1 cellular context compared by ENCODE assay signal in the genomic region with DNA sequence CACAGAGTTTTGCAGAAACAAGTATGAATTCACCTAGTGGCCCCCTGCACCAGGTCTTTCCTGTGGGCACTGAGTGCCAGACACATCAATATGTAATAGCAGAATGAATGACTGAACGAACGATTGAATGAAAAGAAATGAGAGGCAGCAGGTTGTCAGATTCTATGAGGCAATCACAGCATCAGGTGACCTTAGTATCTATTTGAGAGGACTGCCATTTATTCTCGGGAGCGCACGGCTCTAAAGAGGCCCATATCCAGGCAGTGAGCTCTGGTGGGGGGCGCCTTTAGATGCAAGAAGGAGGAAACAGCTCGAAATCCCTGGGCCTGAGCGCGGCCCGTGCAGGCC.
TF ChIP-seq lines count a peak whose summit lies in the region.

No MANE protein-coding gene starts in this region.

TF ChIP-seq in HCT116, 20 proteins besides CTCF, POLR2A, EP300 and RAD21 (continued from another document):
- TF ChIP-seq, protein P1, sequence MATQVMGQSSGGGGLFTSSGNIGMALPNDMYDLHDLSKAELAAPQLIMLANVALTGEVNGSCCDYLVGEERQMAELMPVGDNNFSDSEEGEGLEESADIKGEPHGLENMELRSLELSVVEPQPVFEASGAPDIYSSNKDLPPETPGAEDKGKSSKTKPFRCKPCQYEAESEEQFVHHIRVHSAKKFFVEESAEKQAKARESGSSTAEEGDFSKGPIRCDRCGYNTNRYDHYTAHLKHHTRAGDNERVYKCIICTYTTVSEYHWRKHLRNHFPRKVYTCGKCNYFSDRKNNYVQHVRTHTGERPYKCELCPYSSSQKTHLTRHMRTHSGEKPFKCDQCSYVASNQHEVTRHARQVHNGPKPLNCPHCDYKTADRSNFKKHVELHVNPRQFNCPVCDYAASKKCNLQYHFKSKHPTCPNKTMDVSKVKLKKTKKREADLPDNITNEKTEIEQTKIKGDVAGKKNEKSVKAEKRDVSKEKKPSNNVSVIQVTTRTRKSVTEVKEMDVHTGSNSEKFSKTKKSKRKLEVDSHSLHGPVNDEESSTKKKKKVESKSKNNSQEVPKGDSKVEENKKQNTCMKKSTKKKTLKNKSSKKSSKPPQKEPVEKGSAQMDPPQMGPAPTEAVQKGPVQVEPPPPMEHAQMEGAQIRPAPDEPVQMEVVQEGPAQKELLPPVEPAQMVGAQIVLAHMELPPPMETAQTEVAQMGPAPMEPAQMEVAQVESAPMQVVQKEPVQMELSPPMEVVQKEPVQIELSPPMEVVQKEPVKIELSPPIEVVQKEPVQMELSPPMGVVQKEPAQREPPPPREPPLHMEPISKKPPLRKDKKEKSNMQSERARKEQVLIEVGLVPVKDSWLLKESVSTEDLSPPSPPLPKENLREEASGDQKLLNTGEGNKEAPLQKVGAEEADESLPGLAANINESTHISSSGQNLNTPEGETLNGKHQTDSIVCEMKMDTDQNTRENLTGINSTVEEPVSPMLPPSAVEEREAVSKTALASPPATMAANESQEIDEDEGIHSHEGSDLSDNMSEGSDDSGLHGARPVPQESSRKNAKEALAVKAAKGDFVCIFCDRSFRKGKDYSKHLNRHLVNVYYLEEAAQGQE (IDR thresholded peaks at IDR 0.05; ENCODE audit: low read depth), result no peak
- TF ChIP-seq JUND (IDR thresholded peaks at IDR 0.05) (no peak), EZH2phosphoT487 (IDR thresholded peaks at IDR 0.05; ENCODE audit: borderline replicate concordance) (no peak), CBX3 (IDR thresholded peaks at IDR 0.05; ENCODE audit: low read depth) (no peak)
- TF ChIP-seq, protein P2, sequence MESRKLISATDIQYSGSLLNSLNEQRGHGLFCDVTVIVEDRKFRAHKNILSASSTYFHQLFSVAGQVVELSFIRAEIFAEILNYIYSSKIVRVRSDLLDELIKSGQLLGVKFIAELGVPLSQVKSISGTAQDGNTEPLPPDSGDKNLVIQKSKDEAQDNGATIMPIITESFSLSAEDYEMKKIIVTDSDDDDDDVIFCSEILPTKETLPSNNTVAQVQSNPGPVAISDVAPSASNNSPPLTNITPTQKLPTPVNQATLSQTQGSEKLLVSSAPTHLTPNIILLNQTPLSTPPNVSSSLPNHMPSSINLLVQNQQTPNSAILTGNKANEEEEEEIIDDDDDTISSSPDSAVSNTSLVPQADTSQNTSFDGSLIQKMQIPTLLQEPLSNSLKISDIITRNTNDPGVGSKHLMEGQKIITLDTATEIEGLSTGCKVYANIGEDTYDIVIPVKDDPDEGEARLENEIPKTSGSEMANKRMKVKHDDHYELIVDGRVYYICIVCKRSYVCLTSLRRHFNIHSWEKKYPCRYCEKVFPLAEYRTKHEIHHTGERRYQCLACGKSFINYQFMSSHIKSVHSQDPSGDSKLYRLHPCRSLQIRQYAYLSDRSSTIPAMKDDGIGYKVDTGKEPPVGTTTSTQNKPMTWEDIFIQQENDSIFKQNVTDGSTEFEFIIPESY (IDR thresholded peaks at IDR 0.05; ENCODE audit: extremely low read depth, insufficient replicate concordance, low read length), result no peak
